In the genomic region with DNA sequence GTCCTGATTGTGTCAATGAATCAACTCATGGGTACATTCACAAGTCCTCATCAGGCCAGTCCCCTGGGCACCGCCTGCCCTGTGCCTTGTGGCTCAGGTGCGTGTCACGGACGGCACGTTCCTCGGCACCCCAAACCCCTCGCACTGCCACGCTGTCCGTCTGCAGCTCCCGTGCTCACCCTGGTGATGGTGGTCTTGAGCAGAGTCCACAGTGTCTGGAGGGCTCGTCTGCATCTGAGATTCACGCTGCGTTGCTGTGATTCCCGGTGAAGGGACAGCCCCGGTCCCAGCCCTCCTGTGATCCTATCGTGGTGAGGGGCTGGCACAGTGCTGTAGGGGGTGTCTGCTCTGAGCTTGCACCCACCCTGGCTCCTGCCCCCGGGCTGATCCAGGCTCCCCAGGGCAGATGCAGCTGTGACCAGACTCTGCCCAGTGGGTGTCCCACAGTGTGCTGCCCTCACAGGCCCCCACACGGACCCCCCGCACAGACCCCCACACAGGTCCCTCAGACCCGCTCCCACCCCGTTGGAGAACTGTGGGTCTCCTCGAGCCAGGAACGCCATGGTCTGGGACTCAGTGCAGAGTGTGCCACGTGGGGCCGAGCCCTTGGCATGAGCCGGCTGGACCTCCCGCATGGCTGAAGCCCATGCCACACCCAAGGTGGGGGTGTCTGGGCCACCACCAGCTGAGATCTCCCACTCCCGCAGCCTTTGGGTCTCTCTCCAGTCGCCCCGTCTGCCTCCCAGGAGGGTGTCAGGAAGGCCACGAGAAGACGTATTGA, we compare ENCODE assay signal across 25 cellular contexts. TPM values are rescaled to one million over a fixed set of nuclear protein-coding genes. Genes with fewer than 3 reads are reported as not detected.
A peak's percentile ranks its signal among the peaks of the same experiment; 100 is the strongest.
DNase-seq lines count a peak whose midpoint lies in the region; ATAC-seq and TF ChIP-seq lines count a peak whose summit lies in the region.
"Had no signal": no experiment of that assay in that cellular context is flagged by ENCODE, and none has a peak within 500 bp of the region (broad histone marks: within the 10 kb centered on the region; RNA-seq: fewer than 3 reads in every experiment).

No MANE protein-coding gene starts in this region.

- intact Hi-C loops in left lung (cut with DNase I), result no loop called here
- intact Hi-C loops in sciatic nerve (cut with DNase I), result no loop called here
- intact Hi-C loops in esophagus squamous epithelium (cut with DNase I), result no loop called here
- intact Hi-C loops in gastrocnemius medialis (cut with DNase I; ENCODE audit: low total_unique reads), result no loop called here

- DNase-seq in activated CD8-positive, alpha-beta memory T cell treated with anti-CD3 and anti-CD28 coated beads for 24 hours, result peak; percentile 15
- DNase-seq in activated CD8-positive, alpha-beta memory T cell treated with anti-CD3 and anti-CD28 coated beads, Interleukin-2, amount 50 U/mL, for 4 hours, result no peak
- DNase-seq in Peyer's patch (peak in 2 of 3 donors; percentile 31 to 34), left lung (peak; percentile 16 to 58), sciatic nerve (ENCODE audit: low spot score) (peak; percentile 46), esophagus squamous epithelium (lab: John Stamatoyannopoulos, UW) (no peak), gastrocnemius medialis (no peak)
- DNase-seq in effector CD8-positive, alpha-beta T cell (lab: John Stamatoyannopoulos, UW), result no peak
- DNase-seq: activated CD4-positive, alpha-beta T cell treated with anti-CD3 and anti-CD28 coated beads, Interleukin-2, amount 50 U/mL, for 4 hours; activated gamma-delta T cell; DMS53; GDM1; hippocampal formation; KBM-7; MM.1S; NCI-H1417; NCI-H2107; SHP77; stimulated activated CD4-positive, alpha-beta T cell treated with anti-CD3 and anti-CD28 coated beads, Interleukin-4, amount 100 ng/mL, for 4 hours; stimulated activated naive CD4-positive, alpha-beta T cell treated with Interleukin-2 at 50 U/mL for 16 hours had no signal

- H3K4me1 ChIP-seq in Peyer's patch, result no peaks in the 10 kb centered on the region
- no peaks in the 10 kb centered on the region for H3K4me1 ChIP-seq in left lung
- peaks cover 0 to 6% (median 3%) of the 10 kb centered on the region in 3 donors for H3K4me1 ChIP-seq in esophagus squamous epithelium
- peaks cover 4 to 11% of the 10 kb centered on the region in 2 donors for H3K4me1 ChIP-seq in gastrocnemius medialis
- H3K4me1 ChIP-seq: adrenal gland, gastroesophageal sphincter, tibial artery had no signal

- H3K4me3 ChIP-seq in Peyer's patch (no peak overlapping the region), left lung (no peak overlapping the region), esophagus squamous epithelium (no peak overlapping the region), gastrocnemius medialis (no peak overlapping the region)
- H3K4me3 ChIP-seq: adrenal gland, gastroesophageal sphincter, tibial artery had no signal

- ATAC-seq in left lung (no peak), sciatic nerve (no peak), gastrocnemius medialis (no peak)
- ATAC-seq: gastroesophageal sphincter, WTC11 had no signal

- H3K9me3 ChIP-seq in Peyer's patch, result no peaks in the 10 kb centered on the region
- no peaks in the 10 kb centered on the region for H3K9me3 ChIP-seq in left lung
- H3K9me3 ChIP-seq in esophagus squamous epithelium, result no peaks in the 10 kb centered on the region
- H3K9me3 ChIP-seq in gastrocnemius medialis, result no peaks in the 10 kb centered on the region
- H3K9me3 ChIP-seq: adrenal gland, gastroesophageal sphincter, tibial artery had no signal

- TF ChIP-seq CTCF in Peyer's patch (IDR thresholded peaks at IDR 0.05) (no peak), left lung (IDR thresholded peaks at IDR 0.05) (no peak), esophagus squamous epithelium (IDR thresholded peaks at IDR 0.05) (no peak), gastrocnemius medialis (IDR thresholded peaks at IDR 0.05 in 4 of 5, conservative IDR thresholded peaks at IDR 0.05 in 1 of 5) (no peak)

- WGBS in esophagus squamous epithelium, 2 donors, result 50 to 77% methylated on average over 4 to 9 of the region's 32 CpGs

- H3K27me3 ChIP-seq in Peyer's patch (no peaks in the 10 kb centered on the region), left lung (peaks cover 0 to 44% of the 10 kb centered on the region in 2 donors), esophagus squamous epithelium (no peaks in the 10 kb centered on the region), gastrocnemius medialis (no peaks in the 10 kb centered on the region)
- H3K27me3 ChIP-seq: adrenal gland, gastroesophageal sphincter had no signal

- H3K27ac ChIP-seq in Peyer's patch, result no peak overlapping the region
- H3K27ac ChIP-seq in left lung, result no peak overlapping the region
- H3K27ac ChIP-seq in esophagus squamous epithelium, result no peak overlapping the region
- H3K27ac ChIP-seq in gastrocnemius medialis, result no peak overlapping the region
- H3K27ac ChIP-seq: adrenal gland, gastroesophageal sphincter, tibial artery had no signal

- in situ Hi-C loops in gastrocnemius medialis (cut with MboI; ENCODE audit: low sequenced_read_pairs in 4 of 4), result no loop called here

- H3K36me3 ChIP-seq in Peyer's patch, result no peaks in the 10 kb centered on the region
- no peaks in the 10 kb centered on the region for H3K36me3 ChIP-seq in left lung
- no peaks in the 10 kb centered on the region for H3K36me3 ChIP-seq in esophagus squamous epithelium
- H3K36me3 ChIP-seq in gastrocnemius medialis, result no peaks in the 10 kb centered on the region
- H3K36me3 ChIP-seq: adrenal gland, gastroesophageal sphincter, tibial artery had no signal

- no peak for TF ChIP-seq POLR2A in Peyer's patch (IDR thresholded peaks at IDR 0.05)
- TF ChIP-seq POLR2A in esophagus squamous epithelium (IDR thresholded peaks at IDR 0.05), result no peak
- no peak for TF ChIP-seq POLR2A in gastrocnemius medialis (IDR thresholded peaks at IDR 0.05)

RNA-seq across cellular contexts. Expression of gene JAKMIP3, which starts 34.1 kb away (rescaled TPM):
- total RNA-seq in Peyer's patch, result 1 to 10 TPM in 1 of 4 donors, under 1 TPM in 3; 0.18 to 2.5 (median 0.23) TPM
- under 1 TPM; 0.38 to 0.42 TPM for total RNA-seq in left lung
- total RNA-seq in sciatic nerve, result 1.1 TPM
- total RNA-seq in esophagus squamous epithelium, result under 1 TPM in 3 of 4 donors, not detected in 1; 0.04 to 0.19 (median 0.13) TPM
- under 1 TPM; 0.24 to 0.67 (median 0.51) TPM for total RNA-seq in gastrocnemius medialis
- total RNA-seq: HT-29 had no signal

Comparison
In these comparisons a context has a peak if more than half of its experiments do, and no peak if none do; other contexts are left out.
1. DNase-seq: peak in activated CD8-positive, alpha-beta memory T cell treated with anti-CD3 and anti-CD28 coated beads for 24 hours (single experiment), Peyer's patch (2 of 3), left lung (2 of 2) and sciatic nerve (single experiment); none in activated CD8-positive, alpha-beta memory T cell treated with anti-CD3 and anti-CD28 coated beads, Interleukin-2, amount 50 U/mL, for 4 hours (single experiment), effector CD8-positive, alpha-beta T cell (single experiment), esophagus squamous epithelium (single experiment) and gastrocnemius medialis (0 of 2).